9 cellular contexts compared by ENCODE assay signal in genomic region chr2:38959938-38960608, GRCh38.
DNase-seq lines count a peak whose midpoint lies in the region; ATAC-seq and TF ChIP-seq lines count a peak whose summit lies in the region.
"Had no signal": no experiment of that assay in that cellular context is flagged by ENCODE, and none has a peak within 500 bp of the region (broad histone marks: within the 10 kb centered on the region; RNA-seq: fewer than 3 reads in every experiment).

No MANE protein-coding gene starts in this region.

- no peaks in the 10 kb centered on the region for H3K27me3 ChIP-seq in vagina
- H3K27me3 ChIP-seq: BLaER1 had no signal

- H3K36me3 ChIP-seq in vagina, result no peaks in the 10 kb centered on the region
- H3K36me3 ChIP-seq: BLaER1 had no signal

- intact Hi-C loops in left ventricle myocardium superior (cut with micrococcal nuclease), result no loop called here
- intact Hi-C loops in vagina (cut with DNase I), result no loop called here

- no peak for TF ChIP-seq POLR2A in vagina (IDR thresholded peaks at IDR 0.05)

- no peak for TF ChIP-seq CTCF in retinal pigment epithelial cell (conservative IDR thresholded peaks at IDR 0.05; ENCODE audit: low read depth, low read length)
- TF ChIP-seq CTCF in vagina (IDR thresholded peaks at IDR 0.05), result no peak

- peak overlapping the region; percentile 11 for H3K27ac ChIP-seq in vagina
- H3K27ac ChIP-seq: BLaER1 had no signal

- peaks cover 8% of the 10 kb centered on the region for H3K4me1 ChIP-seq in vagina

- peak overlapping the region; percentile 32 for H3K4me3 ChIP-seq in retinal pigment epithelial cell (ENCODE audit: low read length)
- peak overlapping the region; percentile 44 to 57 for H3K4me3 ChIP-seq in vagina
- H3K4me3 ChIP-seq: BLaER1 had no signal

- DNase-seq in NCI-H524 (lab: John Stamatoyannopoulos, UW) (peak; percentile 7 to 82), NCI-H524 treated with DMSO at 0.1 percent for 48 hours (lab: John Stamatoyannopoulos, UW) (no peak), RPMI7951 (ENCODE audit: low read depth) (peak; percentile 72), amygdala (lab: John Stamatoyannopoulos, UW) (peak in 29 of 56 donors; percentile 2 to 62 (median 34)), left ventricle myocardium superior (peak; percentile 91), retinal pigment epithelial cell (ENCODE audit: low read depth) (peak; percentile 53), vagina (ENCODE audit: extremely low spot score in 2 of 2) (no peak), NOMO-1 treated with DMSO at 0.1 percent for 48 hours (lab: John Stamatoyannopoulos, UW; ENCODE audit: unreplicated experiment) (no peak)

- H3K9me3 ChIP-seq in vagina, result no peaks in the 10 kb centered on the region

- peak; percentile 98 for ATAC-seq in left ventricle myocardium superior

Comparison
In these comparisons a context has a peak if more than half of its experiments do, and no peak if none do; other contexts are left out.
1. DNase-seq: peak in NCI-H524 (2 of 2), RPMI7951 (single experiment), amygdala (29 of 56), left ventricle myocardium superior (single experiment) and retinal pigment epithelial cell (single experiment); none in NCI-H524 treated with DMSO at 0.1 percent for 48 hours (single experiment), vagina (0 of 2) and NOMO-1 treated with DMSO at 0.1 percent for 48 hours (single experiment).